1 cellular context compared by ENCODE assay signal in the genomic region with DNA sequence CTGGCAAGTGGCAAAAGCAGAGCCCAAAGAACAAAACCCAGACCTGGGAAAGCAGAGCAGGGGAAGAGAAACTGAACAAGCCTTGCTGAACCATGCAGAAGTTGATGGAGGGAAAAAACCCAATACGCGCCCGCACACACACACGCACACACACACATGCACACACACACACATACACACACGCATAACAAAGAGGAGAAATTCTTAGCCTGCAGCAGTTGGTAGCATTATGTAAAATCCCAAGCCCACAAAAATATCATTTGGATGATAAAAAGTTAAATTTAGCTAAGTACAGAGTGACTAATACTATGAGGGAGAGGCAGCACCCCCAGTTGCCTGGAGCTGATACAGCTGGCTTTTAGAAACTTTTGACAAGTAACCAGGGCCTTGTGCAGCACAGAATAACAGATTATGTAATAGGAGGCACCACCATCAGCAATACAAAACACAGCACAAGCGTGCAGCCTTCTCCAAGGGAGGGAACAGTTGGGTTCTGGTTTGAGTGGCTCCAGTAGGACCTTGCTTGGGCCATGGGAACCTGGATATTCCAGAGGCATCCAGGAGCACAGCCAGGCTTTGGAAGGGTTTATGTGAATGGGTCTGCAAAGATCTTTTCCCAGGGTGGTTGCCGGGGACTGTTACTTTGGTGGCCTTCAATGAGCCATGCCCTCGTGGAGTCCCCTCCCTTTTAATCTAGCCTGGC.
TF ChIP-seq lines count a peak whose summit lies in the region.

No MANE protein-coding gene starts in this region.

TF ChIP-seq in GM23338, 12 proteins besides CTCF, POLR2A, EP300 and RAD21 (continued from another document):
- TF ChIP-seq, protein P1, sequence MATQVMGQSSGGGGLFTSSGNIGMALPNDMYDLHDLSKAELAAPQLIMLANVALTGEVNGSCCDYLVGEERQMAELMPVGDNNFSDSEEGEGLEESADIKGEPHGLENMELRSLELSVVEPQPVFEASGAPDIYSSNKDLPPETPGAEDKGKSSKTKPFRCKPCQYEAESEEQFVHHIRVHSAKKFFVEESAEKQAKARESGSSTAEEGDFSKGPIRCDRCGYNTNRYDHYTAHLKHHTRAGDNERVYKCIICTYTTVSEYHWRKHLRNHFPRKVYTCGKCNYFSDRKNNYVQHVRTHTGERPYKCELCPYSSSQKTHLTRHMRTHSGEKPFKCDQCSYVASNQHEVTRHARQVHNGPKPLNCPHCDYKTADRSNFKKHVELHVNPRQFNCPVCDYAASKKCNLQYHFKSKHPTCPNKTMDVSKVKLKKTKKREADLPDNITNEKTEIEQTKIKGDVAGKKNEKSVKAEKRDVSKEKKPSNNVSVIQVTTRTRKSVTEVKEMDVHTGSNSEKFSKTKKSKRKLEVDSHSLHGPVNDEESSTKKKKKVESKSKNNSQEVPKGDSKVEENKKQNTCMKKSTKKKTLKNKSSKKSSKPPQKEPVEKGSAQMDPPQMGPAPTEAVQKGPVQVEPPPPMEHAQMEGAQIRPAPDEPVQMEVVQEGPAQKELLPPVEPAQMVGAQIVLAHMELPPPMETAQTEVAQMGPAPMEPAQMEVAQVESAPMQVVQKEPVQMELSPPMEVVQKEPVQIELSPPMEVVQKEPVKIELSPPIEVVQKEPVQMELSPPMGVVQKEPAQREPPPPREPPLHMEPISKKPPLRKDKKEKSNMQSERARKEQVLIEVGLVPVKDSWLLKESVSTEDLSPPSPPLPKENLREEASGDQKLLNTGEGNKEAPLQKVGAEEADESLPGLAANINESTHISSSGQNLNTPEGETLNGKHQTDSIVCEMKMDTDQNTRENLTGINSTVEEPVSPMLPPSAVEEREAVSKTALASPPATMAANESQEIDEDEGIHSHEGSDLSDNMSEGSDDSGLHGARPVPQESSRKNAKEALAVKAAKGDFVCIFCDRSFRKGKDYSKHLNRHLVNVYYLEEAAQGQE (IDR thresholded peaks at IDR 0.05; ENCODE audit: unreplicated experiment), result no peak
- no peak for TF ChIP-seq POLR2AphosphoS5 (IDR thresholded peaks at IDR 0.05; ENCODE audit: low read depth)
- TF ChIP-seq ZNF114 (CRISPR knock-in tag; IDR thresholded peaks at IDR 0.05), result no peak
- no peak for TF ChIP-seq ZNF331 (CRISPR knock-in tag; IDR thresholded peaks at IDR 0.05; ENCODE audit: low read depth)
- no peak for TF ChIP-seq JUNB (IDR thresholded peaks at IDR 0.05; ENCODE audit: unreplicated experiment)
- TF ChIP-seq, protein P2, sequence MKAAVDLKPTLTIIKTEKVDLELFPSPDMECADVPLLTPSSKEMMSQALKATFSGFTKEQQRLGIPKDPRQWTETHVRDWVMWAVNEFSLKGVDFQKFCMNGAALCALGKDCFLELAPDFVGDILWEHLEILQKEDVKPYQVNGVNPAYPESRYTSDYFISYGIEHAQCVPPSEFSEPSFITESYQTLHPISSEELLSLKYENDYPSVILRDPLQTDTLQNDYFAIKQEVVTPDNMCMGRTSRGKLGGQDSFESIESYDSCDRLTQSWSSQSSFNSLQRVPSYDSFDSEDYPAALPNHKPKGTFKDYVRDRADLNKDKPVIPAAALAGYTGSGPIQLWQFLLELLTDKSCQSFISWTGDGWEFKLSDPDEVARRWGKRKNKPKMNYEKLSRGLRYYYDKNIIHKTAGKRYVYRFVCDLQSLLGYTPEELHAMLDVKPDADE (IDR thresholded peaks at IDR 0.05), result no peak
- no peak for TF ChIP-seq EZH2phosphoT487 (IDR thresholded peaks at IDR 0.05; ENCODE audit: unreplicated experiment)
- TF ChIP-seq EZH2 (IDR thresholded peaks at IDR 0.05; ENCODE audit: low read depth, unreplicated experiment), result no peak
